ENCODE assay signal across 8 cellular contexts in genomic region chr2:24046930-24047702, GRCh38.
A peak's percentile ranks its signal among the peaks of the same experiment; 100 is the strongest.
DNase-seq lines count a peak whose midpoint lies in the region; ATAC-seq and TF ChIP-seq lines count a peak whose summit lies in the region.

WDCP (minus strand) TSS chr2:24047391; CDS start chr2:24039494, 7,897 bp downstream.

- ATAC-seq in GM19025 (IDR thresholded peaks at IDR 0.05; ENCODE audit: low read depth, unreplicated experiment): peak; percentile 98
- ATAC-seq in HG03342 (IDR thresholded peaks at IDR 0.05; ENCODE audit: unreplicated experiment): peak; percentile 100

- peak; percentile 94 for DNase-seq in AG09309 (ENCODE audit: low read depth)
- peak; percentile 96 for DNase-seq in NCI-H446 (lab: John Stamatoyannopoulos, UW)
- peak; percentile 91 for DNase-seq in activated CD4-positive, CD25-positive, alpha-beta regulatory T cell treated with anti-CD3 and anti-CD28 coated beads, Interleukin-2, amount 50 U/mL, for 16 hours (ENCODE audit: low read depth, low spot score)
- peak; percentile 100 for DNase-seq in cerebellar cortex (ENCODE audit: low spot score)
- peak; percentile 99 for DNase-seq in islet precursor cell
- DNase-seq in stimulated activated CD4-positive, alpha-beta T cell treated with anti-CD3 and anti-CD28 coated beads, Interleukin-12 subunit alpha, Interleukin-12 subunit beta, amount 100 ng/mL, for 48 hours (ENCODE audit: low read depth in 2 of 3, low spot score in 1 of 3): peak; percentile 87 to 92 (median 92)

- TF ChIP-seq CTCF in AG09309 (IDR thresholded peaks at IDR 0.05; ENCODE audit: control insufficient read depth, insufficient read depth, low read depth, low read length, missing control alignments): no peak

- H3K4me3 ChIP-seq in AG09309 (ENCODE audit: control insufficient read depth, low read depth, low read length): peak within 1 kb of the TSS; percentile 100

Comparison
In these comparisons a context has a peak if more than half of its experiments do, and no peak if none do; other contexts are left out.
1. Peak in every context shown above with its lines: DNase-seq, ATAC-seq and H3K4me3 ChIP-seq.